ENCODE assay signal across 9 cellular contexts in the genomic region with DNA sequence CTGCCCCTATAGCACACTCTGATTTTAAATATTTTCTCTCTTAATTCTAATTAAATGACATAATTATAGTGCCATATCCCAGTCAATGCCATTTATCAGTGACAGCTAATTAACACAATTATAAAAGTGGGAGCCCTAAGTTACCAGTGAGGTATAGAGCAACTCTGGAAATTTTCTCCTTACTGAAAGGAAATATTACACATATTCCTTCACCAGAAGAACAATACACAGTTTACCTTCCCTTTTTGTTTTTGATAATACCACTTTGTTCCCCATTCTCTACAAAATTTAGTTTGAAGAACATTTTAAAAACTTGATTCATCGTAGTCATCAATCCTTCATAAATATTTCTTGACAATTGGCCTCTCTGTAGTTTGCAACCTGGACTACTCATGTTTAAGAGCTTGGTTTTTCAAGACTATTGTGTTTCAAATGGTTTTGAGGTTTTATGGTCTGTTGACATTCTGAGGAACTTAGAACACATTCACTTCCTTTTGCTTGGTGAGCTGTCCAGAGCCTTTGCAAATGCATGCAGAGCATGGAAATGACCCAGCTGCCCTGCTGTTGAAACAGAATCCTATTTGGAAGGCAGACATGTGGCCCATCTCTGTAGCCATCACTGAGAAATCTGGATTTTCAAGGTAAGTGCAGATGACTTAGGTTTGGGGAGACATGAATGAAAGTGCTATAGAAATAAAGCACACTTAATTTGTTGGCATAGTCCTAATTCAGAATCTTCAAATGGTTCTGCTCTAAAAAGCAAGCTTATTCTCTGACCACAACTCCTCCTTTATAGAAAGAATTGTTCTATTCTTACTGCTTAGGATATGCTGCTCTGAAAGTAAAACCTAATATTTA. TPM values are rescaled to one million over a fixed set of nuclear protein-coding genes. Genes with fewer than 3 reads are reported as not detected.
DNase-seq lines count a peak whose midpoint lies in the region; ATAC-seq, FAIRE-seq and TF ChIP-seq lines count a peak whose summit lies in the region.
"Had no signal": no experiment of that assay in that cellular context is flagged by ENCODE, and none has a peak within 500 bp of the region (broad histone marks: within the 10 kb centered on the region; RNA-seq: fewer than 3 reads in every experiment).

A gene with protein sequence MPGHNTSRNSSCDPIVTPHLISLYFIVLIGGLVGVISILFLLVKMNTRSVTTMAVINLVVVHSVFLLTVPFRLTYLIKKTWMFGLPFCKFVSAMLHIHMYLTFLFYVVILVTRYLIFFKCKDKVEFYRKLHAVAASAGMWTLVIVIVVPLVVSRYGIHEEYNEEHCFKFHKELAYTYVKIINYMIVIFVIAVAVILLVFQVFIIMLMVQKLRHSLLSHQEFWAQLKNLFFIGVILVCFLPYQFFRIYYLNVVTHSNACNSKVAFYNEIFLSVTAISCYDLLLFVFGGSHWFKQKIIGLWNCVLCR (plus strand): TSS at position 504 of the 858 bp plus-strand sequence. CDS start 56,628 bp downstream, outside the sequence.

- H3K27me3 Mint-ChIP-seq in stimulated activated naive CD8-positive, alpha-beta T cell treated with anti-CD3 and anti-CD28 coated beads, Interleukin-15, Interleukin-2, amounts not matched to agents 100 ng/mL and 50 ng/mL, for 24 hours: peaks cover 16% of the 10 kb centered on the region
- peaks cover 7% of the 10 kb centered on the region for H3K27me3 Mint-ChIP-seq in stimulated activated naive CD8-positive, alpha-beta T cell treated with anti-CD3 and anti-CD28 coated beads, Interleukin-15, amount 100 ng/mL, for 72 hours

- H3K27ac ChIP-seq in foreskin keratinocyte: no peak within 1 kb of the TSS

- H3K27me3 ChIP-seq in foreskin keratinocyte: no peaks in the 10 kb centered on the region

- H3K4me3 Mint-ChIP-seq in stimulated activated naive CD8-positive, alpha-beta T cell treated with anti-CD3 and anti-CD28 coated beads, Interleukin-15, Interleukin-2, amounts not matched to agents 100 ng/mL and 50 ng/mL, for 24 hours: peak within 1 kb of the TSS; percentile 38
- H3K4me3 Mint-ChIP-seq in stimulated activated naive CD8-positive, alpha-beta T cell treated with anti-CD3 and anti-CD28 coated beads, Interleukin-15, amount 100 ng/mL, for 72 hours: no peak within 1 kb of the TSS
- peak within 1 kb of the TSS; percentile 61 for H3K4me3 Mint-ChIP-seq in stimulated activated effector memory CD8-positive, alpha-beta T cell treated with anti-CD3 and anti-CD28 coated beads, Interleukin-12 subunit alpha, Interleukin-12 subunit beta, amount 100 ng/mL, for 72 hours

- H3K36me3 Mint-ChIP-seq in stimulated activated naive CD8-positive, alpha-beta T cell treated with anti-CD3 and anti-CD28 coated beads, Interleukin-15, Interleukin-2, amounts not matched to agents 100 ng/mL and 50 ng/mL, for 24 hours (ENCODE audit: low read depth): no peaks in the 10 kb centered on the region
- no peaks in the 10 kb centered on the region for H3K36me3 Mint-ChIP-seq in stimulated activated effector memory CD8-positive, alpha-beta T cell treated with anti-CD3 and anti-CD28 coated beads, Interleukin-12 subunit alpha, Interleukin-12 subunit beta, amount 100 ng/mL, for 72 hours

- no peak within 1 kb of the TSS for H3K27ac Mint-ChIP-seq in stimulated activated naive CD8-positive, alpha-beta T cell treated with anti-CD3 and anti-CD28 coated beads, Interleukin-15, Interleukin-2, amounts not matched to agents 100 ng/mL and 50 ng/mL, for 24 hours
- H3K27ac Mint-ChIP-seq in stimulated activated naive CD8-positive, alpha-beta T cell treated with anti-CD3 and anti-CD28 coated beads, Interleukin-15, amount 100 ng/mL, for 72 hours: no peak within 1 kb of the TSS
- no peak within 1 kb of the TSS for H3K27ac Mint-ChIP-seq in stimulated activated effector memory CD8-positive, alpha-beta T cell treated with anti-CD3 and anti-CD28 coated beads, Interleukin-12 subunit alpha, Interleukin-12 subunit beta, amount 100 ng/mL, for 72 hours

- peaks cover 6% of the 10 kb centered on the region for H3K4me1 Mint-ChIP-seq in stimulated activated naive CD8-positive, alpha-beta T cell treated with anti-CD3 and anti-CD28 coated beads, Interleukin-15, Interleukin-2, amounts not matched to agents 100 ng/mL and 50 ng/mL, for 24 hours (ENCODE audit: low read depth)
- H3K4me1 Mint-ChIP-seq in stimulated activated naive CD8-positive, alpha-beta T cell treated with anti-CD3 and anti-CD28 coated beads, Interleukin-15, amount 100 ng/mL, for 72 hours: no peaks in the 10 kb centered on the region
- H3K4me1 Mint-ChIP-seq in stimulated activated effector memory CD8-positive, alpha-beta T cell treated with anti-CD3 and anti-CD28 coated beads, Interleukin-12 subunit alpha, Interleukin-12 subunit beta, amount 100 ng/mL, for 72 hours: peaks cover 6% of the 10 kb centered on the region

- no peak for TF ChIP-seq CTCF in foreskin keratinocyte (conservative IDR thresholded peaks at IDR 0.05)

- ATAC-seq in stimulated activated naive CD8-positive, alpha-beta T cell treated with anti-CD3 and anti-CD28 coated beads, Interleukin-15, amount 100 ng/mL, for 72 hours: no peak
- ATAC-seq in HG03103 (IDR thresholded peaks at IDR 0.05; ENCODE audit: low read depth, unreplicated experiment) (peak; percentile 90), foreskin keratinocyte (no peak)
- ATAC-seq in stimulated activated effector memory CD8-positive, alpha-beta T cell treated with anti-CD3 and anti-CD28 coated beads, Interleukin-12 subunit alpha, Interleukin-12 subunit beta, amount 100 ng/mL, for 72 hours: no peak

- DNase-seq in stimulated activated naive CD8-positive, alpha-beta T cell treated with anti-CD3 and anti-CD28 coated beads, Interleukin-15, amount 100 ng/mL, for 72 hours: no peak
- DNase-seq in SKM-1 treated with dmso at 0.1 percent for 144 hours (lab: John Stamatoyannopoulos, UW; ENCODE audit: unreplicated experiment) (peak; percentile 90), foreskin keratinocyte (no peak), RPMI8226 (no peak), HTR-8/SVneo (ENCODE audit: insufficient read length, low spot score) (no peak)
- DNase-seq in stimulated activated effector memory CD8-positive, alpha-beta T cell treated with anti-CD3 and anti-CD28 coated beads, Interleukin-12 subunit alpha, Interleukin-12 subunit beta, amount 100 ng/mL, for 72 hours (ENCODE audit: low spot score in 2 of 2): no peak

- H3K9me3 Mint-ChIP-seq in stimulated activated naive CD8-positive, alpha-beta T cell treated with anti-CD3 and anti-CD28 coated beads, Interleukin-15, Interleukin-2, amounts not matched to agents 100 ng/mL and 50 ng/mL, for 24 hours: no peaks in the 10 kb centered on the region
- H3K9me3 Mint-ChIP-seq in stimulated activated naive CD8-positive, alpha-beta T cell treated with anti-CD3 and anti-CD28 coated beads, Interleukin-15, amount 100 ng/mL, for 72 hours: no peaks in the 10 kb centered on the region
- no peaks in the 10 kb centered on the region for H3K9me3 Mint-ChIP-seq in stimulated activated effector memory CD8-positive, alpha-beta T cell treated with anti-CD3 and anti-CD28 coated beads, Interleukin-12 subunit alpha, Interleukin-12 subunit beta, amount 100 ng/mL, for 72 hours

- H3K4me1 ChIP-seq in foreskin keratinocyte: no peaks in the 10 kb centered on the region

- no peak for FAIRE-seq in HTR-8/SVneo (lab: Jason Lieb, UNC)
- FAIRE-seq: islet of Langerhans had no signal

RNA-seq across cellular contexts. Expression of the gene that starts here (rescaled TPM):
- total RNA-seq in foreskin keratinocyte: not detected in 2 replicates
- not detected in 2 replicates for polyA plus RNA-seq in foreskin keratinocyte

Comparison
In these comparisons a context has a peak if more than half of its experiments do, and no peak if none do; other contexts are left out.
1. H3K4me3 Mint-ChIP-seq: peak in stimulated activated naive CD8-positive, alpha-beta T cell treated with anti-CD3 and anti-CD28 coated beads, Interleukin-15, Interleukin-2, amounts not matched to agents 100 ng/mL and 50 ng/mL, for 24 hours (single experiment) and stimulated activated effector memory CD8-positive, alpha-beta T cell treated with anti-CD3 and anti-CD28 coated beads, Interleukin-12 subunit alpha, Interleukin-12 subunit beta, amount 100 ng/mL, for 72 hours (single experiment); none in stimulated activated naive CD8-positive, alpha-beta T cell treated with anti-CD3 and anti-CD28 coated beads, Interleukin-15, amount 100 ng/mL, for 72 hours (0 of 2).